8 cellular contexts compared by ENCODE assay signal in genomic region chr19:11435833-11436313, GRCh38. TPM values are rescaled to one million over a fixed set of nuclear protein-coding genes. Genes with fewer than 3 reads are reported as not detected.
DNase-seq lines count a peak whose midpoint lies in the region; ATAC-seq and TF ChIP-seq lines count a peak whose summit lies in the region.

No MANE protein-coding gene starts in this region.

- no peaks in the 10 kb centered on the region for H3K9me3 Mint-ChIP-seq in activated T-helper 2 cell treated with anti-CD3 and anti-CD28 coated beads, Interferon-gamma antibody, Interleukin-2, Interleukin-4, amounts not matched to agents 10 μg/mL and 5 μg/mL and 100 μg/mL, durations not matched to agents 14 hours and 24 hours and 36 hours
- no peaks in the 10 kb centered on the region for H3K9me3 Mint-ChIP-seq in stimulated activated naive B cell treated with anti-CD40 and anti-IgM and Interleukin-4, amounts not matched to agents 10 μg/mL and 1 μg/mL and 100 μg/mL, for 72 hours

- peak overlapping the region; percentile 96 for H3K4me3 Mint-ChIP-seq in activated T-helper 2 cell treated with anti-CD3 and anti-CD28 coated beads, Interferon-gamma antibody, Interleukin-2, Interleukin-4, amounts not matched to agents 10 μg/mL and 5 μg/mL and 100 μg/mL, durations not matched to agents 14 hours and 24 hours and 36 hours (ENCODE audit: low read depth)
- peak overlapping the region; percentile 99 for H3K4me3 Mint-ChIP-seq in stimulated activated naive B cell treated with anti-CD40 and anti-IgM and Interleukin-4, amounts not matched to agents 10 μg/mL and 1 μg/mL and 100 μg/mL, for 72 hours

- H3K27me3 Mint-ChIP-seq in activated T-helper 2 cell treated with anti-CD3 and anti-CD28 coated beads, Interferon-gamma antibody, Interleukin-2, Interleukin-4, amounts not matched to agents 10 μg/mL and 5 μg/mL and 100 μg/mL, durations not matched to agents 14 hours and 24 hours and 36 hours (ENCODE audit: low read depth) = no peaks in the 10 kb centered on the region
- no peaks in the 10 kb centered on the region for H3K27me3 Mint-ChIP-seq in stimulated activated naive B cell treated with anti-CD40 and anti-IgM and Interleukin-4, amounts not matched to agents 10 μg/mL and 1 μg/mL and 100 μg/mL, for 72 hours

- H3K9me3 ChIP-seq in HAP-1 (no peaks in the 10 kb centered on the region), iPS-15b (ENCODE audit: control insufficient read depth, insufficient read depth, low read length) (no peaks in the 10 kb centered on the region)

- DNase-seq in AG10803 (ENCODE audit: low read depth) (peak; percentile 9), HAP-1 (ENCODE audit: low spot score in 2 of 2) (peak in 1 of 2 experiments; percentile 35), NCI-H2029 (lab: John Stamatoyannopoulos, UW) (no peak), sciatic nerve (ENCODE audit: low spot score) (no peak), NCI-H446 treated with DMSO at 0.1 percent for 48 hours (lab: John Stamatoyannopoulos, UW) (no peak)
- peak; percentile 18 for DNase-seq in activated T-helper 2 cell treated with anti-CD3 and anti-CD28 coated beads, Interferon-gamma antibody, Interleukin-2, Interleukin-4, amounts not matched to agents 10 μg/mL and 5 μg/mL and 100 μg/mL, durations not matched to agents 14 hours and 24 hours and 36 hours (ENCODE audit: low spot score)
- DNase-seq in stimulated activated naive B cell treated with anti-CD40 and anti-IgM and Interleukin-4, amounts not matched to agents 10 μg/mL and 1 μg/mL and 100 μg/mL, for 72 hours = no peak

- intact Hi-C loops in activated T-helper 2 cell treated with anti-CD3 and anti-CD28 coated beads, Interferon-gamma antibody, Interleukin-2, Interleukin-4, amounts not matched to agents 10 μg/mL and 5 μg/mL and 100 μg/mL, durations not matched to agents 14 hours and 24 hours and 36 hours (cut with micrococcal nuclease) = loop anchor here (1.0 to 2.0 kb wide), 7 partner anchors 46 to 565 kb away; partner anchors contain the start of genes CARM1, ECSIT, SWSAP1 and ZNF653
- intact Hi-C loops in sciatic nerve (cut with DNase I) = loop anchor here (10.0 kb wide), 1 partner anchor 61 kb away; the partner anchor contains the start of gene SWSAP1

- H3K4me1 ChIP-seq in HAP-1 = peaks cover 5% of the 10 kb centered on the region
- peaks cover 4% of the 10 kb centered on the region for H3K4me1 ChIP-seq in iPS-15b (ENCODE audit: control insufficient read depth, insufficient read depth, low read length)

- peaks cover 42% of the 10 kb centered on the region for H3K36me3 Mint-ChIP-seq in activated T-helper 2 cell treated with anti-CD3 and anti-CD28 coated beads, Interferon-gamma antibody, Interleukin-2, Interleukin-4, amounts not matched to agents 10 μg/mL and 5 μg/mL and 100 μg/mL, durations not matched to agents 14 hours and 24 hours and 36 hours (ENCODE audit: low read depth)
- H3K36me3 Mint-ChIP-seq in stimulated activated naive B cell treated with anti-CD40 and anti-IgM and Interleukin-4, amounts not matched to agents 10 μg/mL and 1 μg/mL and 100 μg/mL, for 72 hours = peaks cover 34 to 38% of the 10 kb centered on the region in 2 donors

- H3K27me3 ChIP-seq in HAP-1 (ENCODE audit: low read depth) (no peaks in the 10 kb centered on the region), iPS-15b (ENCODE audit: control insufficient read depth, insufficient read depth, low read length) (no peaks in the 10 kb centered on the region)

- no peak for ATAC-seq in stimulated activated naive B cell treated with anti-CD40 and anti-IgM and Interleukin-4, amounts not matched to agents 10 μg/mL and 1 μg/mL and 100 μg/mL, for 72 hours (replicated peaks)
- no peak for ATAC-seq in sciatic nerve

- H3K4me3 ChIP-seq in AG10803 (ENCODE audit: low read length) (peak overlapping the region; percentile 95), HAP-1 (peak overlapping the region; percentile 70), iPS-15b (ENCODE audit: low read depth, low read length) (peak overlapping the region; percentile 95)

- H3K36me3 ChIP-seq in HAP-1 (replicated peaks) (peaks cover 40% of the 10 kb centered on the region), iPS-15b (ENCODE audit: control insufficient read depth, insufficient read depth, low read length) (peaks cover 21% of the 10 kb centered on the region)

- peak overlapping the region; percentile 87 for H3K9ac ChIP-seq in iPS-15b (ENCODE audit: low read depth, low read length)

- no peak for TF ChIP-seq CTCF in AG10803 (conservative IDR thresholded peaks at IDR 0.05; ENCODE audit: low read length)

- H3K4me1 Mint-ChIP-seq in activated T-helper 2 cell treated with anti-CD3 and anti-CD28 coated beads, Interferon-gamma antibody, Interleukin-2, Interleukin-4, amounts not matched to agents 10 μg/mL and 5 μg/mL and 100 μg/mL, durations not matched to agents 14 hours and 24 hours and 36 hours (ENCODE audit: low read depth) = peaks cover 7% of the 10 kb centered on the region
- H3K4me1 Mint-ChIP-seq in stimulated activated naive B cell treated with anti-CD40 and anti-IgM and Interleukin-4, amounts not matched to agents 10 μg/mL and 1 μg/mL and 100 μg/mL, for 72 hours = peaks cover 22 to 42% of the 10 kb centered on the region in 2 donors

- peak overlapping the region; percentile 89 for H3K27ac Mint-ChIP-seq in activated T-helper 2 cell treated with anti-CD3 and anti-CD28 coated beads, Interferon-gamma antibody, Interleukin-2, Interleukin-4, amounts not matched to agents 10 μg/mL and 5 μg/mL and 100 μg/mL, durations not matched to agents 14 hours and 24 hours and 36 hours
- peak overlapping the region; percentile 99 for H3K27ac Mint-ChIP-seq in stimulated activated naive B cell treated with anti-CD40 and anti-IgM and Interleukin-4, amounts not matched to agents 10 μg/mL and 1 μg/mL and 100 μg/mL, for 72 hours

- in situ Hi-C loops in HAP-1 (cut with MboI; ENCODE audit: low sequenced_read_pairs) = no loop called here

RNA-seq across cellular contexts. Expression of gene PRKCSH, which starts 0.4 kb away (rescaled TPM):
- total RNA-seq in activated T-helper 2 cell treated with anti-CD3 and anti-CD28 coated beads, Interferon-gamma antibody, Interleukin-2, Interleukin-4, amounts not matched to agents 10 μg/mL and 5 μg/mL and 100 μg/mL, durations not matched to agents 14 hours and 24 hours and 36 hours = 282 and 298 TPM in 2 replicates
- 190 TPM for total RNA-seq in sciatic nerve

RNA-seq across cellular contexts. Expression of gene ODAD3, which starts 1.0 kb away (rescaled TPM):
- 0.37 TPM in 1 of 2 replicates, not detected in the other for total RNA-seq in activated T-helper 2 cell treated with anti-CD3 and anti-CD28 coated beads, Interferon-gamma antibody, Interleukin-2, Interleukin-4, amounts not matched to agents 10 μg/mL and 5 μg/mL and 100 μg/mL, durations not matched to agents 14 hours and 24 hours and 36 hours
- 0.31 TPM for total RNA-seq in sciatic nerve

RNA-seq across cellular contexts. Expression of gene RGL3, which starts 16.8 kb away (rescaled TPM):
- total RNA-seq in activated T-helper 2 cell treated with anti-CD3 and anti-CD28 coated beads, Interferon-gamma antibody, Interleukin-2, Interleukin-4, amounts not matched to agents 10 μg/mL and 5 μg/mL and 100 μg/mL, durations not matched to agents 14 hours and 24 hours and 36 hours = not detected in 2 replicates
- total RNA-seq in sciatic nerve = 14.4 TPM

RNA-seq across cellular contexts. Expression of gene ELAVL3, which starts 45.0 kb away (rescaled TPM):
- total RNA-seq in activated T-helper 2 cell treated with anti-CD3 and anti-CD28 coated beads, Interferon-gamma antibody, Interleukin-2, Interleukin-4, amounts not matched to agents 10 μg/mL and 5 μg/mL and 100 μg/mL, durations not matched to agents 14 hours and 24 hours and 36 hours = 0.84 TPM in 1 of 2 replicates, not detected in the other
- 0.45 TPM for total RNA-seq in sciatic nerve

RNA-seq across cellular contexts. Expression of gene EPOR, which starts 51.8 kb away (rescaled TPM):
- 10.3 TPM in 2 replicates for total RNA-seq in activated T-helper 2 cell treated with anti-CD3 and anti-CD28 coated beads, Interferon-gamma antibody, Interleukin-2, Interleukin-4, amounts not matched to agents 10 μg/mL and 5 μg/mL and 100 μg/mL, durations not matched to agents 14 hours and 24 hours and 36 hours
- total RNA-seq in sciatic nerve = 5.2 TPM

Comparison
In these comparisons a context has a peak if more than half of its experiments do, and no peak if none do; other contexts are left out.
1. DNase-seq: peak in AG10803 (single experiment) and activated T-helper 2 cell treated with anti-CD3 and anti-CD28 coated beads, Interferon-gamma antibody, Interleukin-2, Interleukin-4, amounts not matched to agents 10 μg/mL and 5 μg/mL and 100 μg/mL, durations not matched to agents 14 hours and 24 hours and 36 hours (single experiment); none in stimulated activated naive B cell treated with anti-CD40 and anti-IgM and Interleukin-4, amounts not matched to agents 10 μg/mL and 1 μg/mL and 100 μg/mL, for 72 hours (single experiment), NCI-H2029 (single experiment), sciatic nerve (single experiment) and NCI-H446 treated with DMSO at 0.1 percent for 48 hours (single experiment).
2. RNA of gene RGL3, which starts 16.8 kb away (total RNA-seq): 14.4 TPM in sciatic nerve (single experiment); not detected in activated T-helper 2 cell treated with anti-CD3 and anti-CD28 coated beads, Interferon-gamma antibody, Interleukin-2, Interleukin-4, amounts not matched to agents 10 μg/mL and 5 μg/mL and 100 μg/mL, durations not matched to agents 14 hours and 24 hours and 36 hours; every median in the first group is over 10 times any median in the second.
3. Peak in every context shown above with its lines, with median percentiles within 50 percentile points of each other: H3K4me3 ChIP-seq.